In genomic region chr11:12386745-12387144, GRCh38 we compare ENCODE assay signal across 29 cellular contexts. TPM values are rescaled to one million over a fixed set of nuclear protein-coding genes. Genes with fewer than 3 reads are reported as not detected.
DNase-seq lines count a peak whose midpoint lies in the region; ATAC-seq and TF ChIP-seq lines count a peak whose summit lies in the region.
"Had no signal": no experiment of that assay in that cellular context is flagged by ENCODE, and none has a peak within 500 bp of the region (broad histone marks: within the 10 kb centered on the region; RNA-seq: fewer than 3 reads in every experiment).

No MANE protein-coding gene starts in this region.

- ATAC-seq in HG02610 (IDR thresholded peaks at IDR 0.05; ENCODE audit: unreplicated experiment), result no peak
- ATAC-seq: activated T-cell treated with anti-CD3 and anti-CD28 coated beads, Interleukin-2, amount 50 U/mL, for 72 hours; GM12878; HCT116; K562; Panc1; stimulated activated naive CD8-positive, alpha-beta T cell treated with anti-CD3 and anti-CD28 coated beads, Interleukin-15, Interleukin-2, amounts not matched to agents 100 U/mL and 50 U/mL, for 24 hours; T-cell had no signal

- peak overlapping the region; percentile 17 for H3K4me2 ChIP-seq in hepatocyte

- H3K27me3 ChIP-seq in hepatocyte (no peaks in the 10 kb centered on the region), stomach (no peaks in the 10 kb centered on the region)
- H3K27me3 ChIP-seq: adrenal gland, MG63, thyroid gland had no signal

- TF ChIP-seq POLR2A in stomach (IDR thresholded peaks at IDR 0.05), result no peak

- H3K4me3 ChIP-seq in hepatocyte, result no peak overlapping the region
- H3K4me3 ChIP-seq in stomach, result no peak overlapping the region
- H3K4me3 ChIP-seq: adrenal gland, GM12878, K562, MG63, thyroid gland had no signal

- no peak for TF ChIP-seq EP300 in stomach (IDR thresholded peaks at IDR 0.05)

- H2AFZ ChIP-seq in hepatocyte, result no peak overlapping the region

- peaks cover 10% of the 10 kb centered on the region for H4K20me1 ChIP-seq in hepatocyte (ENCODE audit: insufficient read depth, poor library complexity, severe bottlenecking)

- no peaks in the 10 kb centered on the region for H3K9me2 ChIP-seq in hepatocyte (replicated peaks; ENCODE audit: insufficient read depth)

- peak overlapping the region; percentile 82 for H3K27ac ChIP-seq in 22Rv1
- H3K27ac ChIP-seq in hepatocyte, result peak overlapping the region; percentile 75
- H3K27ac ChIP-seq in stomach, result peak overlapping the region in 4 of 5 donors; percentile 56 to 97 (median 68)
- H3K27ac ChIP-seq: epithelial cell of prostate, neutrophil, thyroid gland had no signal

- H3K36me3 ChIP-seq in hepatocyte (replicated peaks; ENCODE audit: insufficient read depth, low read depth) (no peaks in the 10 kb centered on the region), stomach (no peaks in the 10 kb centered on the region)
- H3K36me3 ChIP-seq: adrenal gland, neutrophil, thyroid gland had no signal

- intact Hi-C loops in stomach (cut with DNase I; ENCODE audit: low total_unique reads), result no loop called here

- DNase-seq in EH (ENCODE audit: low read depth) (peak; percentile 46), hepatocyte (ENCODE audit: low spot score) (no peak), stomach (no peak), retina (no peak), epidermal melanocyte (ENCODE audit: insufficient read length, low spot score) (no peak)
- DNase-seq: activated CD4-positive, alpha-beta T cell treated with anti-CD3 and anti-CD28 coated beads, Interleukin-2, amount 50 U/mL, for 4 hours; activated naive CD4-positive, alpha-beta T cell treated with anti-CD3 and anti-CD28 coated beads for 36 hours; activated T-cell treated with anti-CD3 and anti-CD28 coated beads, Interleukin-2, amount 50 U/mL, for 72 hours; adrenal gland; Calu3; effector CD4-positive, alpha-beta T cell; head of caudate nucleus; kidney glomerular epithelial cell; MG63; NCI-H1436; NCI-H524 treated with DMSO at 0.1 percent for 48 hours; SHP77; stimulated activated naive CD8-positive, alpha-beta T cell treated with anti-CD3 and anti-CD28 coated beads, Interleukin-15, Interleukin-2, amounts not matched to agents 100 U/mL and 50 U/mL, for 24 hours; T-cell; thyroid gland had no signal

- 57% methylated on average over 2 of the region's 2 CpGs for WGBS in hepatocyte (ENCODE audit: low lambda C conversion rate, missing lambda C conversion rate)
- 68 to 81% (median 73%) methylated on average over 2 of the region's 2 CpGs for WGBS in stomach, 5 donors

- TF ChIP-seq CTCF in 22Rv1 (IDR thresholded peaks at IDR 0.05) (no peak), hepatocyte (IDR thresholded peaks at IDR 0.05; ENCODE audit: poor library complexity) (no peak), stomach (IDR thresholded peaks at IDR 0.05) (no peak)

- H3K9me3 ChIP-seq in hepatocyte (ENCODE audit: low read depth) (no peaks in the 10 kb centered on the region), stomach (no peaks in the 10 kb centered on the region)
- H3K9me3 ChIP-seq: adrenal gland, MG63, neutrophil, thyroid gland had no signal

- peaks cover 49% of the 10 kb centered on the region for H3K4me1 ChIP-seq in hepatocyte (ENCODE audit: insufficient read depth)
- peaks cover 32 to 66% (median 48%) of the 10 kb centered on the region in 4 donors for H3K4me1 ChIP-seq in stomach

- peaks cover 98% of the 10 kb centered on the region for H3K79me2 ChIP-seq in hepatocyte

RNA-seq across cellular contexts. Expression of gene PARVA, which starts 9.4 kb away (rescaled TPM):
- total RNA-seq in hepatocyte (34.2 and 37.4 TPM in 2 replicates), stomach (100 to 1,000 TPM in 1 of 5 donors, 10 to 100 TPM in 4; 42.9 to 116 (median 54.8) TPM)
- polyA plus RNA-seq in hepatocyte (41.2 and 46.2 TPM in 2 replicates), stomach (10 to 100 TPM; 18.8 to 31.5 (median 26.3) TPM)
- total RNA-seq: activated T-cell treated with anti-CD3 and anti-CD28 coated beads, Interleukin-2, amount 50 U/mL, for 72 hours had no signal
- polyA plus RNA-seq: CD14-positive monocyte, K562 had no signal
